In genomic region chr4:61872983-61873382, GRCh38 we compare ENCODE assay signal across 26 cellular contexts.
DNase-seq lines count a peak whose midpoint lies in the region; ATAC-seq and TF ChIP-seq lines count a peak whose summit lies in the region.
"Had no signal": no experiment of that assay in that cellular context is flagged by ENCODE, and none has a peak within 500 bp of the region (broad histone marks: within the 10 kb centered on the region; RNA-seq: fewer than 3 reads in every experiment).

No MANE protein-coding gene starts in this region.

- H3K27me3 ChIP-seq in OCI-LY3 (ENCODE audit: low read depth, low read length): no peaks in the 10 kb centered on the region
- H3K27me3 ChIP-seq in dorsolateral prefrontal cortex: no peaks in the 10 kb centered on the region
- H3K27me3 ChIP-seq: MG63, SJSA1 had no signal

- peaks cover 3% of the 10 kb centered on the region for H3K9me3 Mint-ChIP-seq in neural crest cell
- H3K9me3 Mint-ChIP-seq in activated naive CD8-positive, alpha-beta T cell treated with anti-CD3 and anti-CD28 coated beads for 36 hours: peaks cover 9% of the 10 kb centered on the region

- no peaks in the 10 kb centered on the region for H3K36me3 ChIP-seq in OCI-LY3 (replicated peaks; ENCODE audit: low read depth, low read length)
- H3K36me3 ChIP-seq: MG63, SJSA1 had no signal

- DNase-seq in dorsolateral prefrontal cortex: no peak
- no peak for DNase-seq in neural crest cell (ENCODE audit: low read depth, low spot score)
- DNase-seq in activated naive CD8-positive, alpha-beta T cell treated with anti-CD3 and anti-CD28 coated beads for 36 hours: no peak
- DNase-seq: CD8-positive, alpha-beta memory T cell; DMS 273 treated with DMSO at 0.1 percent for 48 hours; DMS79; GF-D8; MG63; NCI-H1105 treated with DMSO at 0.1 percent for 48 hours; NCI-H146; NCI-H1930; NCI-H2107; NCI-H524; NCI-H774; NK-92 treated with Interleukin-12 subunit alpha and Interleukin-12 subunit beta, amount 100 ng/mL, for 24 hours; Right ventricle myocardium superior; RPMI8226 had no signal

- H3K27ac Mint-ChIP-seq in neural crest cell (ENCODE audit: unreplicated experiment): peak overlapping the region; percentile 48
- H3K27ac Mint-ChIP-seq in activated naive CD8-positive, alpha-beta T cell treated with anti-CD3 and anti-CD28 coated beads for 36 hours: no peak overlapping the region
- H3K27ac Mint-ChIP-seq: B cell; CD8-positive, alpha-beta memory T cell had no signal

- peaks cover 8% of the 10 kb centered on the region for H3K4me1 Mint-ChIP-seq in neural crest cell
- H3K4me1 Mint-ChIP-seq in activated naive CD8-positive, alpha-beta T cell treated with anti-CD3 and anti-CD28 coated beads for 36 hours: no peaks in the 10 kb centered on the region
- H3K4me1 Mint-ChIP-seq: CD8-positive, alpha-beta memory T cell had no signal

- H3K36me3 Mint-ChIP-seq in neural crest cell (ENCODE audit: low read depth): peaks cover 2% of the 10 kb centered on the region
- no peaks in the 10 kb centered on the region for H3K36me3 Mint-ChIP-seq in activated naive CD8-positive, alpha-beta T cell treated with anti-CD3 and anti-CD28 coated beads for 36 hours
- H3K36me3 Mint-ChIP-seq: CD8-positive, alpha-beta memory T cell had no signal

- ATAC-seq in GM21423 (IDR thresholded peaks at IDR 0.05; ENCODE audit: unreplicated experiment) (peak; percentile 45), HG02571 (IDR thresholded peaks at IDR 0.05; ENCODE audit: unreplicated experiment) (no peak), GM18861 (IDR thresholded peaks at IDR 0.05; ENCODE audit: unreplicated experiment) (no peak)
- ATAC-seq: K562 had no signal

- no peaks in the 10 kb centered on the region for H3K9me3 ChIP-seq in OCI-LY3 (ENCODE audit: insufficient read depth, low read length)
- H3K9me3 ChIP-seq: MG63, SJSA1 had no signal

- peaks cover 25% of the 10 kb centered on the region for H3K4me1 ChIP-seq in OCI-LY3 (ENCODE audit: low read length)
- H3K4me1 ChIP-seq: SJSA1 had no signal

- H3K4me3 ChIP-seq in OCI-LY3 (ENCODE audit: low read length) (0 out of 2 replicates have a peak overlapping the region, but pooled peaks have one; percentile 7), dorsolateral prefrontal cortex (peak overlapping the region in 30 of 59 donors; percentile 1 to 52 (median 20))
- H3K4me3 ChIP-seq: K562, MG63, SJSA1 had no signal

- no peak overlapping the region for H2AFZ ChIP-seq in OCI-LY3 (ENCODE audit: low read depth, low read length)

- intact Hi-C loops in dorsolateral prefrontal cortex (cut with DNase I): no loop called here

- H3K4me3 Mint-ChIP-seq in neural crest cell: no peak overlapping the region
- no peak overlapping the region for H3K4me3 Mint-ChIP-seq in activated naive CD8-positive, alpha-beta T cell treated with anti-CD3 and anti-CD28 coated beads for 36 hours
- H3K4me3 Mint-ChIP-seq: B cell; CD8-positive, alpha-beta memory T cell had no signal

- H3K27ac ChIP-seq in OCI-LY3 (ENCODE audit: low read length) (0 out of 2 replicates have a peak overlapping the region, but pooled peaks have one; percentile 2), dorsolateral prefrontal cortex (peak overlapping the region in 14 of 59 donors; percentile 0 to 59 (median 22))
- H3K27ac ChIP-seq: 22Rv1, C4-2B, SJSA1 had no signal

- TF ChIP-seq CTCF in OCI-LY3 (IDR thresholded peaks at IDR 0.05; ENCODE audit: low read depth, low read length) (no peak), dorsolateral prefrontal cortex (IDR thresholded peaks at IDR 0.05 in 54 of 56, conservative IDR thresholded peaks at IDR 0.05 in 2 of 56; ENCODE audit: low read depth in 1 of 56, partially characterized antibody in 56 of 56) (no peak), neural crest cell (conservative IDR thresholded peaks at IDR 0.05) (no peak)

- no peaks in the 10 kb centered on the region for H4K20me1 ChIP-seq in OCI-LY3 (ENCODE audit: insufficient read depth, low read length)

- no peaks in the 10 kb centered on the region for H3K79me2 ChIP-seq in OCI-LY3 (ENCODE audit: low read length)

- H3K4me2 ChIP-seq in OCI-LY3 (ENCODE audit: low read length): peak overlapping the region; percentile 49

- no peaks in the 10 kb centered on the region for H3K27me3 Mint-ChIP-seq in neural crest cell (ENCODE audit: low read depth)
- no peaks in the 10 kb centered on the region for H3K27me3 Mint-ChIP-seq in activated naive CD8-positive, alpha-beta T cell treated with anti-CD3 and anti-CD28 coated beads for 36 hours
- H3K27me3 Mint-ChIP-seq: B cell; CD8-positive, alpha-beta memory T cell had no signal

- H3K9ac ChIP-seq in OCI-LY3 (ENCODE audit: low read length): no peak overlapping the region; the same call in 1 of the 2 replicates
